Comparison of ENCODE assay signal across 1 cellular context in the genomic region with DNA sequence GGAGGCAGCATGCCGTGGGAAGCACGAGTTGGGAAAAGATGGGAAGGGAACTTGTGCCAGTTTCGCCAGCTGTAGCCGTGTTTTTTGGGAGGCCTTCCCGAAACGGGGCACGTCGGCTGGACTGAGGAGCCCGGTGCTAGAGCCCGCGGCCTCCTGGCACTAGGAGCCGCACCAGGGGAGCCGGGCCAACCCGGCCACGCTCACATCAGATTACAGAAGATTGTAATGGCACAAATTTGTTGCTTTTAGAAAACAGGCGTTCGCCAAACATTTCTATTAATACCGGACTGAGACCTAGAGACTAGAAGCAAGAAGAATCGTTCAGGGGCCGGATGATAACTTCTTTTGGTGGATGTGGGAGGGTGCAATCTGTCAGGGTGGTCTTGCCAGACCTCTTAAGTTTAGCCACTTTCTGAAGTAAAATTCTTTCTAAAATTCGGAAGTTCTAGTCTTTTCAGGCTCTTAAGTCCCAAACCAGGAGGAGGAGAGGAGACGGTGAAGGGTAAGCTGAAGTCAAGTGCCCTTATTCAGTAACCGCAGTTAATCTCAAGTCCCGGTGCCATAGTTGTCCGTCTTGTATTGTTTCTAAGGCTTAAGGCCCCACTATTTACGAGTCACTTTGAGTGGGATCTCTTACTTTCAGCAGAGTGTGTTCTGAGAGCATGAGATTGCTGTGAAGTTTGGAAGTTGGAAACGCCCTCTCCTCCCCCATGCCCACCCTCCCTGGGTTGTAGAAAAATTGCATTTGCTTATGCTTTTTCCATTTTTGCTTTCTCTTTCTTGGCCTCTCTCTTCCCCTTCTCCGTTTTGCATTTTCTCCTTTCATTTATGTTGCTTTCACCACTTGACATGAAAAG.
TF ChIP-seq lines count a peak whose summit lies in the region.

No MANE protein-coding gene starts in this region.

TF ChIP-seq in HCT116, 20 proteins besides CTCF, POLR2A, EP300 and RAD21 (continued from another document):
- TF ChIP-seq POLR2AphosphoS5 (IDR thresholded peaks at IDR 0.05; ENCODE audit: low read depth, low read length): no peak
